ENCODE assay signal across 8 cellular contexts in the genomic region with DNA sequence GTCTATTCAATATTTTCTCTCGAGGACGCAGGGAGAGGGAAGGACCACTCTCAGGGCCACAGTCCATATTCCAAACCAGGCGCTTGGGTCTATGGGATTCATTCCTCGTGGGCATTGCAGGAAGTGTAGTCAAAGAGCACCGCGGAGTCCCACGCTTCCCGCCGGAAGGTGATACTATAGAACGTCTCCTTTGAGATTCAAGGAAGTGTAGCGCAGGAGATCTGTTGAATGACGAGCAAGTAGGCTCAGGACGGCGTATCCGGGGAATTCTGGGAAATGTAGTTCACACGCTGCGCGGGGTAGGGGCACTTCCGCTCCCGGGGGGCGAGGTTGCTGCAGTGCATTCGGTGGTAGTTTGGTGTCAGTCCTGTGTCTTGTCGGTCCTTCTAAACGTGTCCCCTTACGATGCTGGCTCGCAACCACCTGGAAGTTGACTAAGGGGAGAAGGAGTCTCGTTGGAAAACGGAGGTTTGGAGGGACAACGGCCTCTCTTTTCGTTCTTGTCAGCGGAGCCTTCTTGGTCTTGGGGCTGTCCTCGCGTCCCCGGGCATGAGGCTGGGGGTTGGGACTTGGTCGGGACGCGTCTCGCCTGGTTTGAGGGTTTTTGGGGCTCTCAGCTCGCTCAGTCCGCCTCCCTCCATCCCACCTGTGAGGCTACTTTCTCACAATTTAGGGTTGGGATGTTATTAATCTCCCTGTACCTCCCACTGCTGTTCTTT.
DNase-seq lines count a peak whose midpoint lies in the region; ATAC-seq lines count a peak whose summit lies in the region.

A gene (plus strand): TSS at position 336 of the 719 bp plus-strand sequence. CDS start 4,231 bp downstream, outside the sequence.

- DNase-seq in C1 segment of cervical spinal cord (lab: John Stamatoyannopoulos, UW) (peak; percentile 41 to 94 (median 86)), NOMO-1 treated with DMSO at 0.1 percent for 48 hours (lab: John Stamatoyannopoulos, UW; ENCODE audit: unreplicated experiment) (peak; percentile 88), activated T-cell treated with anti-CD3 and anti-CD28 coated beads for 1 hour (ENCODE audit: low read depth) (peak; percentile 68), epidermal melanocyte (ENCODE audit: insufficient read length, low spot score) (peak; percentile 97), middle frontal gyrus (ENCODE audit: extremely low spot score, low spot score) (peak; percentile 85)
- DNase-seq in stimulated activated CD8-positive, alpha-beta memory T cell treated with anti-CD3 and anti-CD28 coated beads, Interleukin-15, amount 100 ng/mL, for 48 hours (ENCODE audit: low read depth in 2 of 2), result peak; percentile 60 to 77

- ATAC-seq in GM19351 (IDR thresholded peaks at IDR 0.05; ENCODE audit: unreplicated experiment), result peak; percentile 96
- peak; percentile 79 for ATAC-seq in HG03571 (IDR thresholded peaks at IDR 0.05; ENCODE audit: unreplicated experiment)

Comparison
In these comparisons a context has a peak if more than half of its experiments do, and no peak if none do; other contexts are left out.
1. Peak in every context shown above with its lines: DNase-seq and ATAC-seq.